ENCODE assay signal across 22 cellular contexts in the genomic region with DNA sequence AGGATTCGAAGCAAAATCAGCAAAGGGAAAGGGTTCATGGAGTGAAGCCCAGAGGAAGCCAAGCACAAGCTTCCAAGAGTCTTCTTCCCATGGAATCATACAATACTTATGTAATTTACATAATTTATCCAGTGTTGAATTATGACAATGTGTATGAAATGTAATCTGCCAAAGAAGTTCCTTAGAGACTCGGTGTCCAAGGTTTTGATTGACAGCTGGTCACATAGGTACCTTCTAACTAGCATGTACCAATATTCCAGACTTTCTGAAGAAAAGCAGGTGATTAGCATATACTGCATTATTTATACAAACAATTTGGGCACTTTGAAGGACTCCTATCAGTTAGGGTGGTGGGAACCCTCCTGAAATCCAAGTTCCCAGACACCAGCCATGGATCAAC. TPM values are rescaled to one million over a fixed set of nuclear protein-coding genes. Genes with fewer than 3 reads are reported as not detected.
DNase-seq lines count a peak whose midpoint lies in the region; ATAC-seq, FAIRE-seq and TF ChIP-seq lines count a peak whose summit lies in the region.
"Had no signal": no experiment of that assay in that cellular context is flagged by ENCODE, and none has a peak within 500 bp of the region (broad histone marks: within the 10 kb centered on the region; RNA-seq: fewer than 3 reads in every experiment).

No MANE protein-coding gene starts in this region.

- H3K27me3 ChIP-seq in SK-N-SH (ENCODE audit: insufficient read depth) (no peaks in the 10 kb centered on the region), GM12878 (replicated peaks in 1 of 2; ENCODE audit: control insufficient read depth in 2 of 2, insufficient read depth in 2 of 2, low read length in 1 of 2) (no peaks in the 10 kb centered on the region), endodermal cell (ENCODE audit: control insufficient read depth, insufficient read depth, low read length, poor library complexity, severe bottlenecking) (no peaks in the 10 kb centered on the region), colonic mucosa (no peaks in the 10 kb centered on the region)
- H3K27me3 ChIP-seq: BLaER1 treated with 17β-estradiol and CSF1 and Interleukin-3, amounts not matched to agents 10 nM and 100 nM had no signal

- no peak overlapping the region for H3K27ac Mint-ChIP-seq in endodermal cell
- H3K27ac Mint-ChIP-seq: B cell; CD4-positive, alpha-beta T cell; CD8-positive, alpha-beta T cell had no signal

- peaks cover 5% of the 10 kb centered on the region for H3F3A ChIP-seq in SK-N-SH (replicated peaks; ENCODE audit: insufficient read depth)

- H3K79me2 ChIP-seq in SK-N-SH (ENCODE audit: insufficient read depth) (peaks cover 88% of the 10 kb centered on the region), GM12878 (ENCODE audit: control insufficient read depth, insufficient read depth, low read length) (peaks cover 37% of the 10 kb centered on the region)

- no peak overlapping the region for H3K4me3 Mint-ChIP-seq in endodermal cell
- H3K4me3 Mint-ChIP-seq: B cell; CD4-positive, alpha-beta T cell; CD8-positive, alpha-beta T cell had no signal

- H2AFZ ChIP-seq in SK-N-SH (ENCODE audit: low read depth) (no peak overlapping the region), GM12878 (ENCODE audit: control insufficient read depth, low read depth, low read length) (no peak overlapping the region)

- no peak for DNase-seq in SK-N-SH
- no peak for DNase-seq in GM12878 (ENCODE audit: low read depth, low spot score)
- no peak for DNase-seq in endodermal cell
- DNase-seq in mesenteric fat pad (ENCODE audit: low spot score): no peak
- no peak for DNase-seq in colonic mucosa
- DNase-seq: AML-193; Caco-2; Calu3; CD4-positive, alpha-beta T cell; CD8-positive, alpha-beta T cell; DMS79 treated with DMSO at 0.1 percent for 48 hours; GF-D8 had no signal

- no peak overlapping the region for H3K27ac ChIP-seq in SK-N-SH (ENCODE audit: low read depth in 2 of 2, low read length in 1 of 2)
- H3K27ac ChIP-seq in GM12878 (ENCODE audit: control insufficient read depth, insufficient read depth): no peak overlapping the region
- H3K27ac ChIP-seq in endodermal cell (ENCODE audit: low read depth, low read length): no peak overlapping the region
- H3K27ac ChIP-seq in colonic mucosa: no peak overlapping the region
- H3K27ac ChIP-seq: 22Rv1; A549; BLaER1 treated with 17β-estradiol and CSF1 and Interleukin-3, amounts not matched to agents 10 nM and 100 nM; C4-2B had no signal

- CTCF ChIA-PET in SK-N-SH (lab: Yijun Ruan, JAX): interaction anchor here (1.0 kb wide), 1 partner anchor 148 kb away, joined by 3 read pairs; no protein-coding TSS in a partner anchor
- CTCF ChIA-PET in GM12878 (lab: Yijun Ruan, JAX): no interaction called here

- BruUV-seq in GM12878 (replicated peaks; lab: Mats Ljungman, UMichigan): no TSS peak

- RAD21 ChIA-PET in GM12878 (lab: Charles Lee; ENCODE audit: unreplicated experiment): no interaction called here

- SMC1A ChIA-PET in GM12878 (lab: Charles Lee; ENCODE audit: uncharacterized antibody, unreplicated experiment): interaction anchor here (1.5 kb wide), 1 partner anchor 15 kb away, joined by 4 read pairs; no protein-coding TSS in a partner anchor

- ATAC-seq in SK-N-SH treated with all-trans-retinoic acid at 6 μM for 48 hours (no peak), GM12878 (no peak)
- ATAC-seq: A549; CD8-positive, alpha-beta T cell had no signal

- no peaks in the 10 kb centered on the region for H3K9me2 ChIP-seq in SK-N-SH

- no peak for TF ChIP-seq RAD21 in SK-N-SH (IDR thresholded peaks at IDR 0.05; ENCODE audit: low read length)
- no peak for TF ChIP-seq RAD21 in GM12878 (IDR thresholded peaks at IDR 0.05; ENCODE audit: insufficient read depth, low read depth, low read length)

- H4K20me1 ChIP-seq in SK-N-SH (ENCODE audit: insufficient read depth) (peaks cover 26% of the 10 kb centered on the region; the same call in 1 of the 2 replicates), GM12878 (ENCODE audit: control insufficient read depth, insufficient read depth) (no peaks in the 10 kb centered on the region)

- peaks cover 13% of the 10 kb centered on the region for H3K9me3 Mint-ChIP-seq in endodermal cell
- H3K9me3 Mint-ChIP-seq: CD8-positive, alpha-beta T cell had no signal

- in situ Hi-C loops in GM12878 (cut with MboI): no loop called here

- H3K9me3 ChIP-seq in SK-N-SH (no peaks in the 10 kb centered on the region), GM12878 (replicated peaks; ENCODE audit: control insufficient read depth, insufficient read depth, low read length) (peaks cover 12% of the 10 kb centered on the region), endodermal cell (ENCODE audit: control insufficient read depth, low read length) (peaks cover 13% of the 10 kb centered on the region), colonic mucosa (no peaks in the 10 kb centered on the region)
- H3K9me3 ChIP-seq: A549, Caco-2 had no signal

- no peak overlapping the region for H3K4me2 ChIP-seq in SK-N-SH
- H3K4me2 ChIP-seq in GM12878 (ENCODE audit: control insufficient read depth, insufficient read depth): no peak overlapping the region
- H3K4me2 ChIP-seq: A549; BLaER1 treated with 17β-estradiol and CSF1 and Interleukin-3, amounts not matched to agents 10 nM and 100 nM had no signal

- FAIRE-seq in GM12878 (lab: Jason Lieb, UNC): no peak
- FAIRE-seq: A549, D721Med, G401.6, GM12892, GM18507 had no signal

- H3K27me3 Mint-ChIP-seq in endodermal cell (ENCODE audit: insufficient read depth): no peaks in the 10 kb centered on the region
- H3K27me3 Mint-ChIP-seq: B cell; CD4-positive, alpha-beta T cell had no signal

- H3K36me3 ChIP-seq in SK-N-SH (replicated peaks in 1 of 2; ENCODE audit: control insufficient read depth in 1 of 2, insufficient read depth in 2 of 2, low read length in 1 of 2) (peaks cover 2 to 9% of the 10 kb centered on the region in 2 experiments), GM12878 (ENCODE audit: control insufficient read depth in 2 of 2, insufficient read depth in 2 of 2, low read length in 1 of 2) (peaks cover 0 to 5% of the 10 kb centered on the region in 2 experiments; a peak in 1 of 4 replicates), endodermal cell (ENCODE audit: control insufficient read depth, insufficient read depth, low read length) (no peaks in the 10 kb centered on the region), colonic mucosa (no peaks in the 10 kb centered on the region)

- WGBS in SK-N-SH (ENCODE audit: low lambda C conversion rate): 91% methylated on average over 2 of the region's 2 CpGs
- 96% methylated on average over 2 of the region's 2 CpGs for WGBS in GM12878 (ENCODE audit: insufficient coverage, insufficient replicate concordance, low lambda C conversion rate, missing lambda C conversion rate)
- 96 to 100% methylated on average over 1 to 2 of the region's 2 CpGs for WGBS in endodermal cell (ENCODE audit: insufficient coverage in 1 of 2, insufficient read length in 1 of 2), 2 experiments

- TF ChIP-seq EP300 in SK-N-SH (IDR thresholded peaks at IDR 0.05; ENCODE audit: borderline replicate concordance in 1 of 2, low read depth in 1 of 2, low read length in 1 of 2): no peak
- TF ChIP-seq EP300 in GM12878 (IDR thresholded peaks at IDR 0.05; ENCODE audit: borderline replicate concordance in 1 of 2, control insufficient read depth in 1 of 2, low read depth in 2 of 2, low read length in 2 of 2): no peak

- TF ChIP-seq CTCF in SK-N-SH (IDR thresholded peaks at IDR 0.05): no peak
- no peak for TF ChIP-seq CTCF in GM12878 (IDR thresholded peaks at IDR 0.05 in 2 of 3, conservative IDR thresholded peaks at IDR 0.05 in 1 of 3; ENCODE audit: control insufficient read depth in 2 of 3, extremely low read depth in 1 of 3, insufficient read depth in 1 of 3, low read depth in 3 of 3, low read length in 3 of 3)
- TF ChIP-seq CTCF in endodermal cell (conservative IDR thresholded peaks at IDR 0.05): no peak
- TF ChIP-seq CTCF in colonic mucosa (IDR thresholded peaks at IDR 0.05): no peak

- no peak overlapping the region for H3K4me3 ChIP-seq in SK-N-SH (ENCODE audit: low read depth in 2 of 2, low read length in 1 of 2)
- H3K4me3 ChIP-seq in GM12878: no peak overlapping the region
- H3K4me3 ChIP-seq in endodermal cell (ENCODE audit: low read length): peak overlapping the region; percentile 21
- no peak overlapping the region for H3K4me3 ChIP-seq in colonic mucosa
- H3K4me3 ChIP-seq: A549; BLaER1 treated with 17β-estradiol and CSF1 and Interleukin-3, amounts not matched to agents 10 nM and 100 nM had no signal

- H3K4me1 ChIP-seq in SK-N-SH (ENCODE audit: control insufficient read depth in 1 of 2, insufficient read depth in 2 of 2, low read depth in 1 of 2, low read length in 1 of 2): peaks cover 12 to 14% of the 10 kb centered on the region in 2 experiments; a peak in 3 of 4 replicates
- peaks cover 6% of the 10 kb centered on the region; the same call in 1 of the 2 replicates for H3K4me1 ChIP-seq in GM12878 (ENCODE audit: control insufficient read depth, insufficient read depth, low read length)
- H3K4me1 ChIP-seq in endodermal cell (ENCODE audit: control insufficient read depth, insufficient read depth, low read length): peaks cover 16% of the 10 kb centered on the region
- no peaks in the 10 kb centered on the region for H3K4me1 ChIP-seq in colonic mucosa
- H3K4me1 ChIP-seq: Caco-2 had no signal

- no peak for TF ChIP-seq POLR2A in GM12878 (IDR thresholded peaks at IDR 0.05; ENCODE audit: low read depth, low read length)

- POLR2A ChIA-PET in SK-N-SH (lab: Yijun Ruan, JAX) (no interaction called here), GM12878 (lab: Charles Lee) (interaction anchor here (0.5 to 1.3 kb wide), 2 partner anchors 10 to 11 kb away, joined by 3 to 4 read pairs; no protein-coding TSS in a partner anchor)

- H3K9ac ChIP-seq in SK-N-SH (no peak overlapping the region), GM12878 (ENCODE audit: control insufficient read depth, insufficient read depth, low read length) (no peak overlapping the region), endodermal cell (ENCODE audit: extremely low read depth, low read length, poor library complexity, severe bottlenecking) (no peak overlapping the region), colonic mucosa (ENCODE audit: low read depth in 2 of 2, low read length in 2 of 2) (no peak overlapping the region)
- H3K9ac ChIP-seq: BLaER1 treated with 17β-estradiol and CSF1 and Interleukin-3, amounts not matched to agents 10 nM and 100 nM had no signal

- intact Hi-C loops in GM12878 (cut with micrococcal nuclease; ENCODE audit: unreplicated experiment): no loop called here
- intact Hi-C loops in colonic mucosa (cut with DNase I): no loop called here

- peaks cover 15% of the 10 kb centered on the region for H3K36me3 Mint-ChIP-seq in endodermal cell (ENCODE audit: low read depth)

- peaks cover 14% of the 10 kb centered on the region for H3K4me1 Mint-ChIP-seq in endodermal cell

RNA-seq across cellular contexts. Expression of a gene that starts 35.3 kb away (rescaled TPM):
- polyA plus RNA-seq in SK-N-SH (2012; rRNA removed) (24.6 and 32.5 TPM in 2 replicates), GM12878 (2011; rRNA removed) (54.0 and 79.3 TPM in 2 replicates), GM12878 (2014; fragmentation: Illumina TruSeq; extraction: Trizol) (24.3 and 39.5 TPM in 2 replicates), GM12878 (2014; fragmentation: Nextera tagmentation; extraction: Ambion mirVana) (10 to 100 TPM in 1 of 2 experiments, 1 to 10 TPM in 1; 9.7 to 14.6 TPM), GM12878 (2014; rRNA removed) (17.4 and 19.5 TPM in 2 replicates), GM12878 (2016; fragmentation: Nextera tagmentation; extraction: Ambion mirVana) (1 to 10 TPM; 9.0 to 9.6 TPM)
- 28.9 and 32.4 TPM in 2 replicates for polyA plus RNA-seq in SK-N-SH (2012; cell fraction: cytosol; rRNA removed)
- polyA plus RNA-seq in SK-N-SH (2012; cell fraction: nucleus; rRNA removed): 46.2 and 84.4 TPM in 2 replicates
- 111 and 147 TPM in 2 replicates for total RNA-seq in GM12878 (2013; cell fraction: nucleolus; rRNA removed)
- total RNA-seq in GM12878 (2014; rRNA removed) (25.4 and 26.1 TPM in 2 replicates), GM12878 (2014; rRNA removed; fragmentation: Illumina TruSeq; extraction: Trizol) (24.8 and 24.9 TPM in 2 replicates), GM12878 (2021) (33.8 and 36.0 TPM in 2 replicates), endodermal cell (10 to 100 TPM; 51.4 to 60.7 TPM), mesenteric fat pad (66.9 TPM), colonic mucosa (10 to 100 TPM; 38.9 to 41.5 TPM)
- 14.7 TPM for polyA plus RNA-seq in GM12878 (2011; ENCODE audit: low read depth)
- polyA plus RNA-seq in GM12878 (2011; cell fraction: cytosol; rRNA removed): 27.9 and 28.9 TPM in 2 replicates
- polyA plus RNA-seq in GM12878 (2011; cell fraction: nucleus; rRNA removed): 72.1 and 86.7 TPM in 2 replicates
- polyA plus RNA-seq in GM12878 (2012): 18.8 and 24.1 TPM in 2 replicates
- polyA minus RNA-seq in GM12878 (2011; rRNA and poly(A)+ RNA removed): 63.9 and 68.5 TPM in 2 replicates
- 23.7 and 28.9 TPM in 2 replicates for polyA minus RNA-seq in GM12878 (2011; cell fraction: cytosol; rRNA and poly(A)+ RNA removed)
- 37.1 and 49.5 TPM in 2 replicates for polyA minus RNA-seq in GM12878 (2011; cell fraction: nucleus; rRNA and poly(A)+ RNA removed)
- polyA plus RNA-seq in endodermal cell (2013, experiment 1 of 2): 26.2 TPM
- 28.5 TPM for polyA plus RNA-seq in endodermal cell (2013, experiment 2 of 2)

RNA-seq across cellular contexts. Expression of a gene that starts 35.3 kb away (rescaled TPM):
- polyA plus RNA-seq in SK-N-SH (2012; rRNA removed) (38.5 and 53.3 TPM in 2 replicates), GM12878 (2011; rRNA removed) (60.1 and 76.2 TPM in 2 replicates), GM12878 (2014; fragmentation: Illumina TruSeq; extraction: Trizol) (54.8 and 62.5 TPM in 2 replicates), GM12878 (2014; fragmentation: Nextera tagmentation; extraction: Ambion mirVana) (10 to 100 TPM; 12.0 to 12.8 TPM), GM12878 (2014; rRNA removed) (27.6 and 37.6 TPM in 2 replicates), GM12878 (2016; fragmentation: Nextera tagmentation; extraction: Ambion mirVana) (10 to 100 TPM; 26.4 to 27.3 TPM)
- polyA plus RNA-seq in SK-N-SH (2012; cell fraction: cytosol; rRNA removed): 41.6 and 42.8 TPM in 2 replicates
- 104 and 106 TPM in 2 replicates for polyA plus RNA-seq in SK-N-SH (2012; cell fraction: nucleus; rRNA removed)
- 169 and 187 TPM in 2 replicates for total RNA-seq in GM12878 (2013; cell fraction: nucleolus; rRNA removed)
- total RNA-seq in GM12878 (2014; rRNA removed) (26.6 and 32.9 TPM in 2 replicates), GM12878 (2014; rRNA removed; fragmentation: Illumina TruSeq; extraction: Trizol) (41.8 and 42.9 TPM in 2 replicates), GM12878 (2021) (23.1 and 23.5 TPM in 2 replicates), endodermal cell (10 to 100 TPM; 33.9 to 36.4 TPM), mesenteric fat pad (29.0 TPM), colonic mucosa (10 to 100 TPM; 27.4 to 27.5 TPM)
- 8.6 TPM for polyA plus RNA-seq in GM12878 (2011; ENCODE audit: low read depth)
- polyA plus RNA-seq in GM12878 (2011; cell fraction: cytosol; rRNA removed): 28.1 and 32.5 TPM in 2 replicates
- polyA plus RNA-seq in GM12878 (2011; cell fraction: nucleus; rRNA removed): 62.8 and 78.8 TPM in 2 replicates
- polyA plus RNA-seq in GM12878 (2012): 15.6 and 22.7 TPM in 2 replicates
- polyA minus RNA-seq in GM12878 (2011; rRNA and poly(A)+ RNA removed): 59.5 and 63.7 TPM in 2 replicates
- 9.1 and 16.4 TPM in 2 replicates for polyA minus RNA-seq in GM12878 (2011; cell fraction: cytosol; rRNA and poly(A)+ RNA removed)
- 62.6 and 90.8 TPM in 2 replicates for polyA minus RNA-seq in GM12878 (2011; cell fraction: nucleus; rRNA and poly(A)+ RNA removed)
- 39.1 TPM for polyA plus RNA-seq in endodermal cell (2013, experiment 1 of 2)
- 32.4 TPM for polyA plus RNA-seq in endodermal cell (2013, experiment 2 of 2)
